8 cellular contexts compared by ENCODE assay signal in the genomic region with DNA sequence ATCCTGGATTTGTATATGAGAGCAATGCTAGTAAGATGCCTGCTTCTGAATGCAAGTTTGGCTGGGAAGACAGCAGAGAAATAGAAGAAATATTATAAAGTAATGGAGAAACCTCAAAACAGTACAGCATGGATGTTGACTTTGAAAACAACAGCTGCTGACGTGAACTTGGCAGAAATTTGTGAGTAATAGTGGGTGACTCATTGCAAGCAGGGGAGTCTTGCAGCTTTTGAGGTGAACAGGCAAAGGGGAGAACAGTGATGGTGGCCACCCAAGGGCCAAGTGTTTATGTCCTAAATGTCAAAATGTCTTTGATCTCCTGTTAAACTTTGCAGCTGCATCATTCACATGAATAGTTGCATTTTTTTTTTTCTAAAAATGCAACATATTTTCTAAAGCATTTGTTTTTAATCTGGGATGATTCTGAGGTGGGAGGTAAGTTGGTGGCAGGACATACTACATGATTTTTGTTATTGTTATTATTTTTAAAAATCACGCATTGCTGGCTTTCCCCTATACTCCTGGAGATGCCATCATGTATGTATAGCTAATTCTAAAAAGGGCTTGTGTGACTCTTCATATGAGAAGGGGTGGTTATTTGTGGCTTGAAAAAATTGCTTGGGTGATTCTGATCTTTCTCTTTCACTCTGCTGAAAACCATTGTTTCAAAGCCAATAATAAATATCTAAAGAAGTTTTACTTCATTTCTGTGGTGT.
A peak's percentile ranks its signal among the peaks of the same experiment; 100 is the strongest.
DNase-seq lines count a peak whose midpoint lies in the region; ATAC-seq and TF ChIP-seq lines count a peak whose summit lies in the region.
"Not testable (repeated sequence)": the region's sequence is repeated elsewhere in the genome, so short reads cannot be mapped to it uniquely, and the experiment has no call there.

No MANE protein-coding gene starts in this region.

- not testable (repeated sequence) for H3K4me1 Mint-ChIP-seq in stimulated activated naive CD8-positive, alpha-beta T cell treated with anti-CD3 and anti-CD28 coated beads, Interleukin-15, amount 100 ng/mL, for 72 hours

- peak; percentile 62 for ATAC-seq in GM18519 (IDR thresholded peaks at IDR 0.05; ENCODE audit: low FRiP score, unreplicated experiment)
- ATAC-seq in GM21423 (IDR thresholded peaks at IDR 0.05; ENCODE audit: unreplicated experiment) = peak; percentile 54
- ATAC-seq in HG02763 (IDR thresholded peaks at IDR 0.05; ENCODE audit: unreplicated experiment) = peak; percentile 48
- ATAC-seq in HG03342 (IDR thresholded peaks at IDR 0.05; ENCODE audit: unreplicated experiment) = peak; percentile 60
- ATAC-seq in stimulated activated naive CD8-positive, alpha-beta T cell treated with anti-CD3 and anti-CD28 coated beads, Interleukin-15, amount 100 ng/mL, for 72 hours = peak; percentile 86

- H3K9me3 Mint-ChIP-seq in stimulated activated naive CD8-positive, alpha-beta T cell treated with anti-CD3 and anti-CD28 coated beads, Interleukin-15, amount 100 ng/mL, for 72 hours = not testable (repeated sequence)

- not testable (repeated sequence) for TF ChIP-seq CTCF in fibroblast of mammary gland (conservative IDR thresholded peaks at IDR 0.05; ENCODE audit: control insufficient read depth, insufficient read depth, low read depth, low read length)

- H3K27me3 Mint-ChIP-seq in stimulated activated naive CD8-positive, alpha-beta T cell treated with anti-CD3 and anti-CD28 coated beads, Interleukin-15, amount 100 ng/mL, for 72 hours = not testable (repeated sequence)

- H3K4me3 Mint-ChIP-seq in stimulated activated naive CD8-positive, alpha-beta T cell treated with anti-CD3 and anti-CD28 coated beads, Interleukin-15, amount 100 ng/mL, for 72 hours = not testable (repeated sequence)

- not testable (repeated sequence) for H3K4me3 ChIP-seq in adipocyte (ENCODE audit: low read length); fibroblast of mammary gland (ENCODE audit: control insufficient read depth, low read depth, low read length)

- H3K36me3 ChIP-seq in adipocyte (ENCODE audit: control insufficient read depth, insufficient read depth, low read length, severe bottlenecking) = peaks cover 35% of the 10 kb centered on the region

- not testable (repeated sequence) for H3K9ac ChIP-seq in adipocyte (ENCODE audit: low read length)

- not testable (repeated sequence) for H3K27me3 ChIP-seq in adipocyte (replicated peaks; ENCODE audit: control insufficient read depth, insufficient read depth, low read length)

- H3K27ac Mint-ChIP-seq in stimulated activated naive CD8-positive, alpha-beta T cell treated with anti-CD3 and anti-CD28 coated beads, Interleukin-15, amount 100 ng/mL, for 72 hours = peak overlapping the region; percentile 40 to 59

- not testable (repeated sequence) for H3K4me1 ChIP-seq in adipocyte (ENCODE audit: control insufficient read depth, insufficient read depth, low read length)

- not testable (repeated sequence) for H3K9me3 ChIP-seq in adipocyte (ENCODE audit: control insufficient read depth, low read length)

- DNase-seq in RKO (ENCODE audit: low spot score) (peak; percentile 60), adipocyte (ENCODE audit: low read depth) (peak; percentile 39), fibroblast of mammary gland (ENCODE audit: low read depth) (peak; percentile 83)
- DNase-seq in stimulated activated naive CD8-positive, alpha-beta T cell treated with anti-CD3 and anti-CD28 coated beads, Interleukin-15, amount 100 ng/mL, for 72 hours = not testable (repeated sequence)
